In the genomic region with DNA sequence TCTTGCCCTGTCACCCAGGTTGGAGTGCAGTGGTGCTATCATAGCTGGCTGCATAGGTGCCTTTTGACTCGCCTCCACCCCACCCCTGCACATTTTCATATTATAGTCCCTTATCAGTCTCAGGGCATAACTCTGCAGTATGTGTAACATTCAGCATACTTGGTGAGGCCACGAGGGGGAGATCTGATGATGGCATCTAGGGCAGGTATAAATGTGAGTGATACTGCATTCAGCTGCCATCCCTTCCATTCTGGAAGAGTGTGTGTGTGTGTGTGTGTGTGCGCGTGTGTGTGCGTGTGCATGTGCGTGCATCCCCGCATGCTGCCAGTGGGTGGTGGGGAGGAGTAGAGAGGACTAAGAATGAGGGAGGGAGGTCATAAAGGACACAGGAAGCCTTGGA, we compare ENCODE assay signal across 8 cellular contexts.
A peak's percentile ranks its signal among the peaks of the same experiment; 100 is the strongest.
DNase-seq lines count a peak whose midpoint lies in the region; ATAC-seq, FAIRE-seq and TF ChIP-seq lines count a peak whose summit lies in the region.

No MANE protein-coding gene starts in this region.

- peak; percentile 21; the same call in 1 of the 2 replicates for TF ChIP-seq EP300 in K562 (IDR thresholded peaks at IDR 0.05; ENCODE audit: low read length)

- no peak for TF ChIP-seq POLR2A in K562 (conservative IDR thresholded peaks at IDR 0.05)

- H3K79me2 ChIP-seq in OCI-LY3 (ENCODE audit: low read length) = peaks cover 96% of the 10 kb centered on the region
- peaks cover 95% of the 10 kb centered on the region for H3K79me2 ChIP-seq in K562 (ENCODE audit: control insufficient read depth, insufficient read depth, low read length)

- intact Hi-C loops in K562 (cut with micrococcal nuclease) = loop anchor here (10.0 kb wide), 1 partner anchor 118 kb away; no protein-coding TSS in a partner anchor
- intact Hi-C loops in psoas muscle (cut with DNase I) = no loop called here

- H3K4me1 ChIP-seq in OCI-LY3 (ENCODE audit: low read length) (peaks cover 77% of the 10 kb centered on the region), K562 (replicated peaks in 1 of 2; ENCODE audit: control insufficient read depth in 2 of 2, insufficient read depth in 2 of 2, low read length in 2 of 2) (peaks cover 12 to 33% of the 10 kb centered on the region in 2 experiments), psoas muscle (peaks cover 58% of the 10 kb centered on the region)

- H3K27me3 ChIP-seq in OCI-LY3 (ENCODE audit: low read depth, low read length) = no peaks in the 10 kb centered on the region
- no peaks in the 10 kb centered on the region for H3K27me3 ChIP-seq in K562 (ENCODE audit: control insufficient read depth in 2 of 2, insufficient read depth in 2 of 2, low read length in 2 of 2)
- H3K27me3 ChIP-seq in psoas muscle (ENCODE audit: insufficient read depth in 3 of 3, low read length in 2 of 3) = no peaks in the 10 kb centered on the region

- FAIRE-seq in K562 (lab: Jason Lieb, UNC) = peak; percentile 77

- H2AFZ ChIP-seq in OCI-LY3 (ENCODE audit: low read depth, low read length) (no peak overlapping the region), K562 (ENCODE audit: low read depth, low read length) (no peak overlapping the region)

- H4K20me1 ChIP-seq in OCI-LY3 (ENCODE audit: insufficient read depth, low read length) (peaks cover 54% of the 10 kb centered on the region), K562 (replicated peaks; ENCODE audit: control insufficient read depth, insufficient read depth, low read length) (peaks cover 38% of the 10 kb centered on the region)

- H3K9me1 ChIP-seq in K562 (ENCODE audit: control insufficient read depth, insufficient read depth, low read length) = no peaks in the 10 kb centered on the region

- POLR2A ChIA-PET in K562 (lab: Yijun Ruan, JAX) = interaction anchor here (0.6 to 1.0 kb wide), 5 partner anchors 9 to 287 kb away, joined by 3 to 4 read pairs (median 4); no protein-coding TSS in a partner anchor

- TF ChIP-seq RAD21 in K562 (CRISPR knock-in tag; conservative IDR thresholded peaks at IDR 0.05 in 1 of 2, IDR thresholded peaks at IDR 0.05 in 1 of 2) = peak; percentile 58 to 74

- H3K9ac ChIP-seq in OCI-LY3 (ENCODE audit: low read length) (0 out of 2 replicates have a peak overlapping the region, but pooled peaks have one; percentile 2), K562 (ENCODE audit: insufficient read depth in 1 of 2, low read depth in 2 of 2, low read length in 2 of 2) (no peak overlapping the region; a peak in 1 of 4 replicates)

- DNase-seq in NCI-H146 (lab: John Stamatoyannopoulos, UW) = peak; percentile 31
- DNase-seq in NCI-H146 treated with DMSO at 0.1 percent for 48 hours (lab: John Stamatoyannopoulos, UW; ENCODE audit: unreplicated experiment) = no peak
- peak; percentile 57 to 78 (median 70) for DNase-seq in K562 (ENCODE audit: extremely low read depth in 1 of 4, low spot score in 3 of 4)
- DNase-seq in psoas muscle = no peak
- no peak for DNase-seq in occipital lobe (lab: John Stamatoyannopoulos, UW)
- no peak for DNase-seq in hypothalamus (lab: John Stamatoyannopoulos, UW)

- in situ Hi-C loops in K562 (cut with MboI) = no loop called here

- BruUV-seq in K562 (replicated peaks; lab: Mats Ljungman, UMichigan) = no TSS peak

- H3K4me3 ChIP-seq in OCI-LY3 (ENCODE audit: low read length) = no peak overlapping the region
- no peak overlapping the region for H3K4me3 ChIP-seq in K562
- no peak overlapping the region for H3K4me3 ChIP-seq in psoas muscle

- H3K9me3 ChIP-seq in OCI-LY3 (ENCODE audit: insufficient read depth, low read length) (no peaks in the 10 kb centered on the region), K562 (replicated peaks; ENCODE audit: control insufficient read depth, insufficient read depth, low read depth, low read length) (no peaks in the 10 kb centered on the region), psoas muscle (no peaks in the 10 kb centered on the region)

- H3K27ac ChIP-seq in OCI-LY3 (ENCODE audit: low read length) (no peak overlapping the region), K562 (ENCODE audit: extremely low read depth, low read depth, low read length) (no peak overlapping the region), psoas muscle (no peak overlapping the region)

- H3K4me2 ChIP-seq in OCI-LY3 (ENCODE audit: low read length) = peak overlapping the region; percentile 45
- H3K4me2 ChIP-seq in K562 (ENCODE audit: insufficient read depth, low read length) = peak overlapping the region; percentile 54

- CTCF ChIA-PET in K562 (lab: Yijun Ruan, JAX; ENCODE audit: low intra/inter-chr PET ratio) = no interaction called here

- ATAC-seq in K562 (peak; percentile 88), psoas muscle (peak in 3 of 4 donors; percentile 48 to 63 (median 58)), GM19395 (IDR thresholded peaks at IDR 0.05; ENCODE audit: unreplicated experiment) (no peak)

- H3K36me3 ChIP-seq in OCI-LY3 (replicated peaks; ENCODE audit: low read depth, low read length) = peaks cover 4% of the 10 kb centered on the region
- 0 out of 3 replicates have a peak, but pooled peaks cover 5% of the 10 kb centered on the region for H3K36me3 ChIP-seq in K562 (ENCODE audit: control insufficient read depth, insufficient read depth, low read length)
- no peaks in the 10 kb centered on the region for H3K36me3 ChIP-seq in psoas muscle (ENCODE audit: insufficient read depth in 1 of 2, low read depth in 1 of 2)

- peak; percentile 40 for TF ChIP-seq CTCF in OCI-LY3 (IDR thresholded peaks at IDR 0.05; ENCODE audit: low read depth, low read length)
- TF ChIP-seq CTCF in K562 (IDR thresholded peaks at IDR 0.05 in 2 of 3, conservative IDR thresholded peaks at IDR 0.05 in 1 of 3; ENCODE audit: insufficient read depth in 2 of 3, low read depth in 1 of 3, low read length in 3 of 3) = peak; percentile 44 to 65 (median 56); a peak in 5 of 6 replicates
- peak; percentile 27 for TF ChIP-seq CTCF in psoas muscle (IDR thresholded peaks at IDR 0.05)

- WGBS in K562 (ENCODE audit: insufficient coverage, low coverage, missing lambda C conversion rate) = 26% methylated on average over 7 of the region's 7 CpGs
- 60 to 78% (median 77%) methylated on average over 7 of the region's 7 CpGs for WGBS in psoas muscle, 3 donors

TF ChIP-seq in K562, 482 proteins besides CTCF, POLR2A, EP300 and RAD21 (continues in another document):
- TF ChIP-seq SNRNP70 (optimal IDR thresholded peaks at IDR 0.05; ENCODE audit: low read depth, low read length) (no peak), TCF3 (CRISPR knock-in tag; IDR thresholded peaks at IDR 0.05) (peak; percentile 32; the same call in 1 of the 2 replicates), SMAD4 (CRISPR knock-in tag; conservative IDR thresholded peaks at IDR 0.05) (0 out of 2 replicates have a peak, but pooled peaks have one; percentile 42), NCOA1 (IDR thresholded peaks at IDR 0.05; ENCODE audit: low read depth) (peak; percentile 33; the same call in 1 of the 2 replicates), KDM4B (IDR thresholded peaks at IDR 0.05; ENCODE audit: borderline replicate concordance in 2 of 2, low read depth in 1 of 2) (no peak), LEF1 (IDR thresholded peaks at IDR 0.05) (0 out of 2 replicates have a peak, but pooled peaks have one; percentile 18), MBD2 (IDR thresholded peaks at IDR 0.05; ENCODE audit: borderline replicate concordance, low read depth) (no peak), CBFA2T3 (IDR thresholded peaks at IDR 0.05) (peak; percentile 56), CCNT2 (IDR thresholded peaks at IDR 0.05; ENCODE audit: borderline replicate concordance, extremely low read depth, insufficient read length, low read depth, low read length) (no peak), HDAC1 (IDR thresholded peaks at IDR 0.05) (peak in 1 of 2 experiments; percentile 69; a peak in 2 of 4 replicates), ZNF668 (CRISPR knock-in tag; IDR thresholded peaks at IDR 0.05) (no peak), XRCC5 (IDR thresholded peaks at IDR 0.05; ENCODE audit: low read depth, low read length) (no peak), ZNF282 (CRISPR knock-in tag; IDR thresholded peaks at IDR 0.05) (no peak), SMC3 (conservative IDR thresholded peaks at IDR 0.05; ENCODE audit: insufficient read depth, low read depth, low read length) (peak; percentile 58; the same call in 1 of the 2 replicates)
- TF ChIP-seq, protein P1, sequence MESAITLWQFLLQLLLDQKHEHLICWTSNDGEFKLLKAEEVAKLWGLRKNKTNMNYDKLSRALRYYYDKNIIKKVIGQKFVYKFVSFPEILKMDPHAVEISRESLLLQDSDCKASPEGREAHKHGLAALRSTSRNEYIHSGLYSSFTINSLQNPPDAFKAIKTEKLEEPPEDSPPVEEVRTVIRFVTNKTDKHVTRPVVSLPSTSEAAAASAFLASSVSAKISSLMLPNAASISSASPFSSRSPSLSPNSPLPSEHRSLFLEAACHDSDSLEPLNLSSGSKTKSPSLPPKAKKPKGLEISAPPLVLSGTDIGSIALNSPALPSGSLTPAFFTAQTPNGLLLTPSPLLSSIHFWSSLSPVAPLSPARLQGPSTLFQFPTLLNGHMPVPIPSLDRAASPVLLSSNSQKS (CRISPR knock-in tag; IDR thresholded peaks at IDR 0.05) = no peak
- TF ChIP-seq, protein P2, sequence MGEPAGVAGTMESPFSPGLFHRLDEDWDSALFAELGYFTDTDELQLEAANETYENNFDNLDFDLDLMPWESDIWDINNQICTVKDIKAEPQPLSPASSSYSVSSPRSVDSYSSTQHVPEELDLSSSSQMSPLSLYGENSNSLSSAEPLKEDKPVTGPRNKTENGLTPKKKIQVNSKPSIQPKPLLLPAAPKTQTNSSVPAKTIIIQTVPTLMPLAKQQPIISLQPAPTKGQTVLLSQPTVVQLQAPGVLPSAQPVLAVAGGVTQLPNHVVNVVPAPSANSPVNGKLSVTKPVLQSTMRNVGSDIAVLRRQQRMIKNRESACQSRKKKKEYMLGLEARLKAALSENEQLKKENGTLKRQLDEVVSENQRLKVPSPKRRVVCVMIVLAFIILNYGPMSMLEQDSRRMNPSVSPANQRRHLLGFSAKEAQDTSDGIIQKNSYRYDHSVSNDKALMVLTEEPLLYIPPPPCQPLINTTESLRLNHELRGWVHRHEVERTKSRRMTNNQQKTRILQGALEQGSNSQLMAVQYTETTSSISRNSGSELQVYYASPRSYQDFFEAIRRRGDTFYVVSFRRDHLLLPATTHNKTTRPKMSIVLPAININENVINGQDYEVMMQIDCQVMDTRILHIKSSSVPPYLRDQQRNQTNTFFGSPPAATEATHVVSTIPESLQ (CRISPR knock-in tag; IDR thresholded peaks at IDR 0.05) = no peak
- TF ChIP-seq, protein P3, sequence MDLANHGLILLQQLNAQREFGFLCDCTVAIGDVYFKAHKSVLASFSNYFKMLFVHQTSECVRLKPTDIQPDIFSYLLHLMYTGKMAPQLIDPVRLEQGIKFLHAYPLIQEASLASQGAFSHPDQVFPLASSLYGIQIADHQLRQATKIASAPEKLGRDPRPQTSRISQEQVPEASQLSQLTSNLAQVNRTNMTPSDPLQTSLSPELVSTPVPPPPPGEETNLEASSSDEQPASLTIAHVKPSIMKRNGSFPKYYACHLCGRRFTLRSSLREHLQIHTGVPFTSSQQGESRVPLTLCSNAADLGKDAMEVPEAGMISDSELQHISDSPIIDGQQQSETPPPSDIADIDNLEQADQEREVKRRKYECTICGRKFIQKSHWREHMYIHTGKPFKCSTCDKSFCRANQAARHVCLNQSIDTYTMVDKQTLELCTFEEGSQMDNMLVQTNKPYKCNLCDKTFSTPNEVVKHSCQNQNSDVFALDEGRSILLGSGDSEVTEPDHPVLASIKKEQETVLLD (IDR thresholded peaks at IDR 0.05) = peak; percentile 84

Comparison
In these comparisons a context has a peak if more than half of its experiments do, and no peak if none do; other contexts are left out.
1. DNase-seq: peak in NCI-H146 (single experiment) and K562 (4 of 4); none in NCI-H146 treated with DMSO at 0.1 percent for 48 hours (single experiment), psoas muscle (0 of 2), occipital lobe (single experiment) and hypothalamus (0 of 51).
2. Peak in every context shown above with its lines, with median percentiles within 50 percentile points of each other: CTCF ChIP-seq.